ENCODE assay signal across 14 cellular contexts in the genomic region with DNA sequence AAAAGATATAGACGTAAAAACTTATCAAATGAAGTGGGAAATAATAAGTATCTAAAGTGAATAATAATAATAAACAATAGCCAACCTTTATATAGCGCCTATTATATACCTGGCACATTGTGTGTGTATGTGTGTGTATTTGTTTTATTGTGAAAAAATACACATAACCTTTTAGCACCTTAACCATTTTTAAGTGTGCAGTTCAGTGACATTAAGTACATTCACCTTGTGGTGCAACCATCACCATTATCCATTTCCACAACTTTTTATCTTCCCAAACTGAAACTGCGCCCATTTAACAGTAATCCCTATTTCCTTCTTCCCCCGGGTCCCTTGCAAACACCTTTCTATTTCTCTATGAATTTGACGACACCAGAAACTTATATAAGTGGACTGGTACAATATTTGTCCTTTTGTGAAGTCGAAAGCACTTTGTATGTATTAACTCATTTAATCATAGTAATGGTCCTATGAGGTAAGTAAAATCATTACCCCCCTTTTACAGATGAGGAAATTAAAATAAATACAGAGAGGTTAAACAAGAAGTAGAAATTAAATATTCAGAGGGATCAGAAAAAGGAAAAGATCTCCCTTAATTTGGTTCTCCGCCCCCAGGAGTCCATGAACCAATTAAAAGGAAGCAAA. TPM values are rescaled to one million over a fixed set of nuclear protein-coding genes. Genes with fewer than 3 reads are reported as not detected.
A peak's percentile ranks its signal among the peaks of the same experiment; 100 is the strongest.
DNase-seq lines count a peak whose midpoint lies in the region; TF ChIP-seq lines count a peak whose summit lies in the region.
"Had no signal": no experiment of that assay in that cellular context is flagged by ENCODE, and none has a peak within 500 bp of the region (broad histone marks: within the 10 kb centered on the region; RNA-seq: fewer than 3 reads in every experiment).

No MANE protein-coding gene starts in this region.

- peaks cover 7% of the 10 kb centered on the region for H3F3A ChIP-seq in smooth muscle cell (ENCODE audit: low read depth)

- peak overlapping the region; percentile 15 to 77 (median 60) for H3K4me3 Mint-ChIP-seq in brain
- H3K4me3 Mint-ChIP-seq: activated T-helper 17 cell treated with anti-CD3 and anti-CD28 coated beads, Interleukin-2, amount 50 U/mL, for 72 hours; CD4-positive, CD25-positive, alpha-beta regulatory T cell had no signal

- in situ Hi-C loops in GM13977 (cut with MboI; ENCODE audit: low pct_unique_long_range_greater_than_20kb, low sequenced_read_pairs, unreplicated experiment), result no loop called here

- no peak overlapping the region for H3K9ac ChIP-seq in HUES6 (ENCODE audit: low read length)
- H3K9ac ChIP-seq in liver (ENCODE audit: low read depth in 1 of 2, low read length in 2 of 2), result no peak overlapping the region
- no peak overlapping the region for H3K9ac ChIP-seq in smooth muscle cell (ENCODE audit: low read depth)
- H3K9ac ChIP-seq: KMS-11, parathyroid adenoma had no signal

- no peaks in the 10 kb centered on the region for H3K36me3 Mint-ChIP-seq in brain
- H3K36me3 Mint-ChIP-seq: CD4-positive, CD25-positive, alpha-beta regulatory T cell had no signal

- no peak for TF ChIP-seq POLR2A in adrenal gland (IDR thresholded peaks at IDR 0.05)

- H3K27me3 Mint-ChIP-seq in brain, result peaks cover 17% of the 10 kb centered on the region

- H3K36me3 ChIP-seq in HUES6 (ENCODE audit: control insufficient read depth, insufficient read depth, low read length) (no peaks in the 10 kb centered on the region), liver (ENCODE audit: control insufficient read depth in 4 of 4, insufficient read depth in 3 of 4, low read depth in 1 of 4, low read length in 3 of 4) (no peaks in the 10 kb centered on the region), smooth muscle cell (ENCODE audit: low read depth) (no peaks in the 10 kb centered on the region), adrenal gland (replicated peaks in 1 of 2) (no peaks in the 10 kb centered on the region)

- H3K9me3 ChIP-seq in HUES6 (ENCODE audit: control insufficient read depth, insufficient read depth, low read depth, low read length) (no peaks in the 10 kb centered on the region), liver (ENCODE audit: control insufficient read depth in 4 of 4, low read length in 3 of 4) (no peaks in the 10 kb centered on the region), smooth muscle cell (replicated peaks; ENCODE audit: low read depth) (no peaks in the 10 kb centered on the region), adrenal gland (replicated peaks in 1 of 3) (no peaks in the 10 kb centered on the region)

- peak overlapping the region; percentile 60 for H3K4me3 ChIP-seq in HUES6 (ENCODE audit: low read depth, low read length)
- H3K4me3 ChIP-seq in liver (ENCODE audit: low read depth in 1 of 3, low read length in 3 of 3), result peak overlapping the region in 1 of 3 donors; percentile 22
- peak overlapping the region; percentile 39 for H3K4me3 ChIP-seq in smooth muscle cell
- no peak overlapping the region for H3K4me3 ChIP-seq in adrenal gland

- H2AFZ ChIP-seq in smooth muscle cell (ENCODE audit: low read depth), result no peak overlapping the region
- H2AFZ ChIP-seq: parathyroid adenoma had no signal

- H3K9me3 Mint-ChIP-seq in brain, result no peaks in the 10 kb centered on the region
- H3K9me3 Mint-ChIP-seq: activated T-helper 17 cell treated with anti-CD3 and anti-CD28 coated beads, Interleukin-2, amount 50 U/mL, for 72 hours had no signal

- TF ChIP-seq RAD21 in liver (IDR thresholded peaks at IDR 0.05), result no peak

- H3K4me1 ChIP-seq in HUES6 (ENCODE audit: control insufficient read depth, insufficient read depth, low read length) (peaks cover 19% of the 10 kb centered on the region), liver (ENCODE audit: control insufficient read depth in 4 of 4, insufficient read depth in 4 of 4, low read length in 3 of 4) (peaks cover 6 to 48% (median 43%) of the 10 kb centered on the region in 4 donors), smooth muscle cell (ENCODE audit: low read depth) (peaks cover 10% of the 10 kb centered on the region), adrenal gland (replicated peaks in 1 of 2) (peaks cover 0 to 11% of the 10 kb centered on the region in 2 donors)
- H3K4me1 ChIP-seq: parathyroid adenoma had no signal

- H4K20me1 ChIP-seq in smooth muscle cell (ENCODE audit: low read depth), result no peaks in the 10 kb centered on the region

- peak overlapping the region in 2 of 5 experiments; percentile 44 to 65 for H3K27ac Mint-ChIP-seq in brain
- H3K27ac Mint-ChIP-seq: activated T-helper 17 cell treated with anti-CD3 and anti-CD28 coated beads, Interleukin-2, amount 50 U/mL, for 72 hours; CD4-positive, CD25-positive, alpha-beta regulatory T cell had no signal

- intact Hi-C loops in adrenal gland (cut with DNase I), result loop anchor here in 1 of 2 donors (10.0 kb wide), 1 partner anchor 124 kb away; no protein-coding TSS in a partner anchor

- TF ChIP-seq CTCF in brain (conservative IDR thresholded peaks at IDR 0.05), result no peak
- TF ChIP-seq CTCF in liver (IDR thresholded peaks at IDR 0.05; ENCODE audit: low read depth, low read length, missing input control), result no peak
- no peak for TF ChIP-seq CTCF in smooth muscle cell (IDR thresholded peaks at IDR 0.05; ENCODE audit: borderline replicate concordance, insufficient read depth, poor library complexity, severe bottlenecking)
- no peak for TF ChIP-seq CTCF in adrenal gland (IDR thresholded peaks at IDR 0.05)
- TF ChIP-seq CTCF in GM13977 (IDR thresholded peaks at IDR 0.05; ENCODE audit: extremely low read depth, insufficient read depth, missing control alignments), result no peak

- H3K27ac ChIP-seq in HUES6 (ENCODE audit: low read depth, low read length), result no peak overlapping the region
- H3K27ac ChIP-seq in liver (ENCODE audit: low read depth in 1 of 2, low read length in 2 of 2), result no peak overlapping the region
- no peak overlapping the region for H3K27ac ChIP-seq in smooth muscle cell (ENCODE audit: low read depth)
- peak overlapping the region in 1 of 5 donors; percentile 46 for H3K27ac ChIP-seq in adrenal gland
- H3K27ac ChIP-seq: KMS-11, parathyroid adenoma, SK-N-MC had no signal

- peak overlapping the region; percentile 88 for H3K4me2 ChIP-seq in smooth muscle cell
- H3K4me2 ChIP-seq: KMS-11 had no signal

- H3K79me2 ChIP-seq in smooth muscle cell (ENCODE audit: low read depth), result no peaks in the 10 kb centered on the region
- H3K79me2 ChIP-seq: parathyroid adenoma had no signal

- WGBS in liver, result 38% methylated on average over 7 of the region's 7 CpGs
- 82% methylated on average over 7 of the region's 7 CpGs for WGBS in smooth muscle cell (ENCODE audit: low lambda C conversion rate)
- 70 to 79% (median 76%) methylated on average over 7 of the region's 7 CpGs for WGBS in adrenal gland, 4 donors

- H3K4me1 Mint-ChIP-seq in brain, result peaks cover 78% of the 10 kb centered on the region
- H3K4me1 Mint-ChIP-seq: activated T-helper 17 cell treated with anti-CD3 and anti-CD28 coated beads, Interleukin-2, amount 50 U/mL, for 72 hours had no signal

- no peak for DNase-seq in smooth muscle cell (lab: John Stamatoyannopoulos, UW; ENCODE audit: unreplicated experiment)
- no peak for DNase-seq in stimulated activated CD4-positive, alpha-beta T cell treated with anti-CD3 and anti-CD28 coated beads, Interleukin-4, amount 100 ng/mL, for 4 hours
- no peak for DNase-seq in NCI-H524 (lab: John Stamatoyannopoulos, UW)
- DNase-seq in adrenal gland, result no peak
- DNase-seq in GM13977 (ENCODE audit: low spot score), result no peak
- DNase-seq: CD4-positive, CD25-positive, alpha-beta regulatory T cell had no signal

- peaks cover 6% of the 10 kb centered on the region; the same call in 1 of the 2 replicates for H3K27me3 ChIP-seq in HUES6 (ENCODE audit: control insufficient read depth, insufficient read depth, low read length)
- no peaks in the 10 kb centered on the region for H3K27me3 ChIP-seq in liver (ENCODE audit: control insufficient read depth in 4 of 4, insufficient read depth in 4 of 4, low read length in 3 of 4)
- H3K27me3 ChIP-seq in smooth muscle cell (ENCODE audit: low read depth), result no peaks in the 10 kb centered on the region
- H3K27me3 ChIP-seq in adrenal gland, result no peaks in the 10 kb centered on the region

TF ChIP-seq in liver, 16 proteins besides CTCF, POLR2A, EP300 and RAD21 (continues in another document):
- peak; percentile 93 to 96 for TF ChIP-seq RXRA (IDR thresholded peaks at IDR 0.05)
- no peak for TF ChIP-seq TAF1 (conservative IDR thresholded peaks at IDR 0.05)
- no peak for TF ChIP-seq YY1 (IDR thresholded peaks at IDR 0.05)
- no peak for TF ChIP-seq FOXA1 (IDR thresholded peaks at IDR 0.05)
- TF ChIP-seq, protein P1, sequence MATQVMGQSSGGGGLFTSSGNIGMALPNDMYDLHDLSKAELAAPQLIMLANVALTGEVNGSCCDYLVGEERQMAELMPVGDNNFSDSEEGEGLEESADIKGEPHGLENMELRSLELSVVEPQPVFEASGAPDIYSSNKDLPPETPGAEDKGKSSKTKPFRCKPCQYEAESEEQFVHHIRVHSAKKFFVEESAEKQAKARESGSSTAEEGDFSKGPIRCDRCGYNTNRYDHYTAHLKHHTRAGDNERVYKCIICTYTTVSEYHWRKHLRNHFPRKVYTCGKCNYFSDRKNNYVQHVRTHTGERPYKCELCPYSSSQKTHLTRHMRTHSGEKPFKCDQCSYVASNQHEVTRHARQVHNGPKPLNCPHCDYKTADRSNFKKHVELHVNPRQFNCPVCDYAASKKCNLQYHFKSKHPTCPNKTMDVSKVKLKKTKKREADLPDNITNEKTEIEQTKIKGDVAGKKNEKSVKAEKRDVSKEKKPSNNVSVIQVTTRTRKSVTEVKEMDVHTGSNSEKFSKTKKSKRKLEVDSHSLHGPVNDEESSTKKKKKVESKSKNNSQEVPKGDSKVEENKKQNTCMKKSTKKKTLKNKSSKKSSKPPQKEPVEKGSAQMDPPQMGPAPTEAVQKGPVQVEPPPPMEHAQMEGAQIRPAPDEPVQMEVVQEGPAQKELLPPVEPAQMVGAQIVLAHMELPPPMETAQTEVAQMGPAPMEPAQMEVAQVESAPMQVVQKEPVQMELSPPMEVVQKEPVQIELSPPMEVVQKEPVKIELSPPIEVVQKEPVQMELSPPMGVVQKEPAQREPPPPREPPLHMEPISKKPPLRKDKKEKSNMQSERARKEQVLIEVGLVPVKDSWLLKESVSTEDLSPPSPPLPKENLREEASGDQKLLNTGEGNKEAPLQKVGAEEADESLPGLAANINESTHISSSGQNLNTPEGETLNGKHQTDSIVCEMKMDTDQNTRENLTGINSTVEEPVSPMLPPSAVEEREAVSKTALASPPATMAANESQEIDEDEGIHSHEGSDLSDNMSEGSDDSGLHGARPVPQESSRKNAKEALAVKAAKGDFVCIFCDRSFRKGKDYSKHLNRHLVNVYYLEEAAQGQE (IDR thresholded peaks at IDR 0.05), result peak; percentile 32

RNA-seq across cellular contexts. Expression of a gene that starts 33.5 kb away (rescaled TPM):
- polyA plus RNA-seq in brain (ENCODE audit: insufficient read depth, low read depth, low replicate concordance), result 0.20 TPM
- total RNA-seq in liver, result not detected
- polyA plus RNA-seq in liver, result not detected
- 0.22 TPM in 1 of 2 replicates, not detected in the other for total RNA-seq in smooth muscle cell
- not detected in 2 replicates for polyA plus RNA-seq in smooth muscle cell
- total RNA-seq in adrenal gland, result 1 to 10 TPM in 3 of 8 donors, under 1 TPM in 1, not detected in 4; 0.61 to 3.5 (median 2.0) TPM
- 1 to 10 TPM; 1.1 to 9.1 (median 2.3) TPM for polyA plus RNA-seq in adrenal gland
- total RNA-seq: activated T-helper 17 cell treated with anti-CD3 and anti-CD28 coated beads, Interleukin-2, amount 50 U/mL, for 72 hours; CD4-positive, CD25-positive, alpha-beta regulatory T cell; dermis blood vessel endothelial cell had no signal
- polyA plus RNA-seq: CD4-positive, CD25-positive, alpha-beta regulatory T cell had no signal

Comparison
In these comparisons a context has a peak if more than half of its experiments do, and no peak if none do; other contexts are left out.
1. H3K4me3 ChIP-seq: peak in HUES6 (single experiment) and smooth muscle cell (single experiment); none in adrenal gland (0 of 4).